Comparison of ENCODE assay signal across 9 cellular contexts in genomic region chr11:114110948-114111347, GRCh38. TPM values are rescaled to one million over a fixed set of nuclear protein-coding genes. Genes with fewer than 3 reads are reported as not detected.
DNase-seq lines count a peak whose midpoint lies in the region; ATAC-seq and TF ChIP-seq lines count a peak whose summit lies in the region.
"Had no signal": no experiment of that assay in that cellular context is flagged by ENCODE, and none has a peak within 500 bp of the region (broad histone marks: within the 10 kb centered on the region; RNA-seq: fewer than 3 reads in every experiment).

No MANE protein-coding gene starts in this region.

- peaks cover 20 to 55% (median 37%) of the 10 kb centered on the region in 3 donors for H3K4me1 Mint-ChIP-seq in CD8-positive, alpha-beta memory T cell
- H3K4me1 Mint-ChIP-seq in CD8-positive, alpha-beta T cell (ENCODE audit: low read depth), result peaks cover 21% of the 10 kb centered on the region

- H3K4me1 ChIP-seq in CD8-positive, alpha-beta memory T cell (ENCODE audit: insufficient read depth, low read length), result no peaks in the 10 kb centered on the region
- H3K4me1 ChIP-seq in skeletal muscle satellite cell (ENCODE audit: control insufficient read depth, insufficient read depth, low read length) (peaks cover 54% of the 10 kb centered on the region), HAP-1 (no peaks in the 10 kb centered on the region)
- no peaks in the 10 kb centered on the region for H3K4me1 ChIP-seq in CD8-positive, alpha-beta T cell (ENCODE audit: insufficient read depth, low read length)

- peak overlapping the region in 6 of 8 donors; percentile 64 to 91 (median 82) for H3K27ac Mint-ChIP-seq in CD8-positive, alpha-beta memory T cell
- no peak overlapping the region for H3K27ac Mint-ChIP-seq in CD8-positive, alpha-beta T cell

- DNase-seq in CD8-positive, alpha-beta memory T cell, result no peak
- peak; percentile 71 to 72 for DNase-seq in cardiac fibroblast (ENCODE audit: low read depth in 2 of 2)
- no peak for DNase-seq in CD8-positive, alpha-beta T cell
- no peak for DNase-seq in AML-193 (lab: John Stamatoyannopoulos, UW)
- DNase-seq in HAP-1 (ENCODE audit: low spot score in 2 of 2), result no peak
- no peak for DNase-seq in activated CD4-positive, alpha-beta T cell treated with anti-CD3 and anti-CD28 coated beads for 4 hours
- DNase-seq: activated gamma-delta T cell had no signal

- H3K9me3 Mint-ChIP-seq in CD8-positive, alpha-beta memory T cell, result no peaks in the 10 kb centered on the region
- H3K9me3 Mint-ChIP-seq in CD8-positive, alpha-beta T cell, result no peaks in the 10 kb centered on the region

- H3K4me3 ChIP-seq in CD8-positive, alpha-beta memory T cell (ENCODE audit: low read length), result no peak overlapping the region
- H3K4me3 ChIP-seq in cardiac fibroblast (replicated peaks in 1 of 2; ENCODE audit: low read depth in 2 of 2, low read length in 2 of 2) (peak overlapping the region in 1 of 2 donors; percentile 28), skeletal muscle satellite cell (ENCODE audit: low read length) (peak overlapping the region; percentile 41), HAP-1 (no peak overlapping the region)
- no peak overlapping the region for H3K4me3 ChIP-seq in CD8-positive, alpha-beta T cell (ENCODE audit: low read depth, low read length)

- no peak for ATAC-seq in CD8-positive, alpha-beta T cell

- peak overlapping the region; percentile 74 for H3K4me2 ChIP-seq in skeletal muscle satellite cell (ENCODE audit: low read length)

- CTCF ChIA-PET in CD8-positive, alpha-beta memory T cell (lab: Charles Lee), result interaction anchor here (1.5 kb wide), 1 partner anchor 150 kb away, joined by 3 read pairs; no protein-coding TSS in a partner anchor
- CTCF ChIA-PET in CD8-positive, alpha-beta T cell (lab: Charles Lee), result no interaction called here

- in situ Hi-C loops in HAP-1 (cut with MboI; ENCODE audit: low sequenced_read_pairs), result no loop called here

- peak overlapping the region in 5 of 7 donors; percentile 32 to 84 (median 65) for H3K4me3 Mint-ChIP-seq in CD8-positive, alpha-beta memory T cell
- H3K4me3 Mint-ChIP-seq in CD8-positive, alpha-beta T cell, result no peak overlapping the region

- POLR2A ChIA-PET in CD8-positive, alpha-beta memory T cell (lab: Charles Lee), result interaction anchor here (0.5 to 0.6 kb wide), 2 partner anchors 27 to 36 kb away, joined by 3 read pairs; no protein-coding TSS in a partner anchor
- POLR2A ChIA-PET in CD8-positive, alpha-beta T cell (lab: Charles Lee), result interaction anchor here (0.6 to 1.1 kb wide), 2 partner anchors 72 to 78 kb away, joined by 3 to 5 read pairs; no protein-coding TSS in a partner anchor

- H3K36me3 Mint-ChIP-seq in CD8-positive, alpha-beta memory T cell, result no peaks in the 10 kb centered on the region
- H3K36me3 Mint-ChIP-seq in CD8-positive, alpha-beta T cell, result no peaks in the 10 kb centered on the region

- TF ChIP-seq CTCF in cardiac fibroblast (IDR thresholded peaks at IDR 0.05; ENCODE audit: low read depth, low read length), result no peak
- TF ChIP-seq CTCF in CD8-positive, alpha-beta T cell (IDR thresholded peaks at IDR 0.05), result no peak

- H3K27ac ChIP-seq in CD8-positive, alpha-beta memory T cell (ENCODE audit: low read depth, low read length), result no peak overlapping the region
- peak overlapping the region; percentile 58 for H3K27ac ChIP-seq in layer of hippocampus (ENCODE audit: low read depth, low read length)
- H3K27ac ChIP-seq in CD8-positive, alpha-beta T cell (ENCODE audit: low read depth, low read length), result no peak overlapping the region

- H3K9ac ChIP-seq in skeletal muscle satellite cell (ENCODE audit: low read depth, low read length), result peak overlapping the region; percentile 60

- H3K27me3 ChIP-seq in CD8-positive, alpha-beta memory T cell (ENCODE audit: insufficient read depth, low read length, poor library complexity, severe bottlenecking), result peaks cover 3% of the 10 kb centered on the region
- no peaks in the 10 kb centered on the region for H3K27me3 ChIP-seq in layer of hippocampus (ENCODE audit: control insufficient read depth, insufficient read depth, low read length)
- no peaks in the 10 kb centered on the region for H3K27me3 ChIP-seq in skeletal muscle satellite cell (ENCODE audit: control insufficient read depth, insufficient read depth, low read length)
- no peaks in the 10 kb centered on the region for H3K27me3 ChIP-seq in CD8-positive, alpha-beta T cell (ENCODE audit: insufficient read depth, low read length)
- H3K27me3 ChIP-seq in HAP-1 (ENCODE audit: low read depth), result peaks cover 25% of the 10 kb centered on the region

- no peaks in the 10 kb centered on the region for H3K36me3 ChIP-seq in CD8-positive, alpha-beta memory T cell (ENCODE audit: insufficient read depth, low read length)
- H3K36me3 ChIP-seq in skeletal muscle satellite cell (ENCODE audit: insufficient read depth, low read length), result peaks cover 9% of the 10 kb centered on the region
- H3K36me3 ChIP-seq in CD8-positive, alpha-beta T cell (ENCODE audit: insufficient read depth, low read length), result no peaks in the 10 kb centered on the region
- H3K36me3 ChIP-seq in HAP-1 (replicated peaks), result no peaks in the 10 kb centered on the region

- peaks cover 10 to 36% of the 10 kb centered on the region in 2 donors for H3K27me3 Mint-ChIP-seq in CD8-positive, alpha-beta memory T cell
- peaks cover 14% of the 10 kb centered on the region for H3K27me3 Mint-ChIP-seq in CD8-positive, alpha-beta T cell (ENCODE audit: low read depth)

- intact Hi-C loops in CD8-positive, alpha-beta T cell (cut with DNase I, micrococcal nuclease), result no loop called here

- no peaks in the 10 kb centered on the region for H3K9me3 ChIP-seq in CD8-positive, alpha-beta memory T cell (ENCODE audit: low read length)
- H3K9me3 ChIP-seq in skeletal muscle satellite cell (replicated peaks; ENCODE audit: low read length) (no peaks in the 10 kb centered on the region), HAP-1 (no peaks in the 10 kb centered on the region)
- H3K9me3 ChIP-seq in CD8-positive, alpha-beta T cell (ENCODE audit: low read length), result no peaks in the 10 kb centered on the region

RNA-seq across cellular contexts. Expression of gene ZBTB16, which starts 51.4 kb away (rescaled TPM):
- 1 to 10 TPM; 2.1 to 2.2 TPM for total RNA-seq in CD8-positive, alpha-beta memory T cell
- polyA plus RNA-seq in CD8-positive, alpha-beta memory T cell, result 71.9 TPM
- 32.5 and 36.2 TPM in 2 replicates for total RNA-seq in skeletal muscle satellite cell (2012; rRNA removed)
- 10 to 100 TPM; 15.3 to 18.3 TPM for total RNA-seq in CD8-positive, alpha-beta T cell

Comparison
In these comparisons a context has a peak if more than half of its experiments do, and no peak if none do; other contexts are left out.
1. DNase-seq: peak in cardiac fibroblast (2 of 2); none in CD8-positive, alpha-beta memory T cell (0 of 5), CD8-positive, alpha-beta T cell (0 of 7), AML-193 (0 of 2), HAP-1 (0 of 2) and activated CD4-positive, alpha-beta T cell treated with anti-CD3 and anti-CD28 coated beads for 4 hours (0 of 2).
2. RNA of gene ZBTB16, which starts 51.4 kb away (total RNA-seq): 15.3 to 18.3 TPM in CD8-positive, alpha-beta T cell; 2.1 to 2.2 TPM in CD8-positive, alpha-beta memory T cell; every median in the first group is over 4 times any median in the second.